In the genomic region with DNA sequence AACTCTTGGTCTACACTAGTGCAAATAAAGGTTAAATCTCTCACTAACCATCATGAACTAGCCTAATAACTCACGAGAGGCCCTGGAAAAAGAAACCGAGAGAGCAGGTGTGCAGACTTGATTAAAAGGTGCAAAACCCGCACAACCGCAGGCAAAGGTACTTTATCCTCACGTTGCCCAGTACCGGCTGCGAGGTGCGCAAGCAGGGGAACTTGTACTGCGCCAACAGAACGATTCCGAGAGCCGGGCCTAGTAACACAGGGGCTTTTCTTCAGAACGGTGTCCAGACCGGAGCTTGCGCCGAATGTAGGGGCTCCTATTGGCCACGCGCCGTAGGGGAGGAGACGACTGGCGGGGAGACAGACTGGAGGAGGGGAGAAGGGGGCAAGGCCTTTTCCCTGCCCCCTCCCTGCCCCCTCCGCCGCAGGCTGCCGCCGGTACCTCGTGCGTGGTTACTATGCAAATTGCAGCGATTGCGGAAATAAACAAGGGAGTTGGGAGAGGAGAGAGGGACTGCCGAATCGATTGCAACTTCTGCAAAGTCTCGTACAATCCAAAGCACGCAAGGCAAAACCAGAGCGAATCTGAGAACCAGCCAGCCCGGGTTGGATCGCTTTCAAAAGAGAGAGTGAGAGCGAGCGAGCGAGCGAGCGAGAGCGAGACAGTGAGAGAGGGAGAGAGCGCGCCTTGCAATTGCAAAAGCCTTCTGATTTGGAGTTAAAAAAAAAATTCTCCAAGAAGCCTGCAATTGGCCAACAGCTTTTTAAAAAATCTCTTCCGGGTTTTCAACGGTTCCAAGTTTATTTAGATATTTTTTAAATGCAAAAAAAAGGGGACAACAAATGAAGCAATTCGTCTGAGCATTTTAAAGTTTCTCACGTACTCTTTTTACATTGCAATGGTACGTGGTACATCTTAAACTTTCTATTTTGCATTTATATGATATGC, we compare ENCODE assay signal across 1 cellular context.
TF ChIP-seq lines count a peak whose summit lies in the region.

No MANE protein-coding gene starts in this region.

TF ChIP-seq in WTC11, 78 proteins besides CTCF, POLR2A, EP300 and RAD21 (continued from another document and continues in another):
- TF ChIP-seq GRHL2 (CRISPR knock-in tag; IDR thresholded peaks at IDR 0.05; ENCODE audit: insufficient replicate concordance, severe bottlenecking) (no peak), NR2C2 (CRISPR knock-in tag; IDR thresholded peaks at IDR 0.05) (no peak), ZBTB21 (CRISPR knock-in tag; IDR thresholded peaks at IDR 0.05; ENCODE audit: borderline replicate concordance) (no peak), USF1 (CRISPR knock-in tag; IDR thresholded peaks at IDR 0.05) (peak; percentile 31; the same call in 1 of the 2 replicates), IRF2 (CRISPR knock-in tag; IDR thresholded peaks at IDR 0.05; ENCODE audit: borderline replicate concordance, low read depth) (no peak), ZNF416 (CRISPR knock-in tag; IDR thresholded peaks at IDR 0.05) (no peak), NR1H2 (CRISPR knock-in tag; IDR thresholded peaks at IDR 0.05) (no peak), FOXP1 (CRISPR knock-in tag; IDR thresholded peaks at IDR 0.05; ENCODE audit: borderline replicate concordance) (peak; percentile 91; the same call in 1 of the 2 replicates), KAT7 (CRISPR knock-in tag; IDR thresholded peaks at IDR 0.05; ENCODE audit: borderline replicate concordance) (no peak), PRRX2 (CRISPR knock-in tag; IDR thresholded peaks at IDR 0.05) (no peak), ESRRA (CRISPR knock-in tag; IDR thresholded peaks at IDR 0.05; ENCODE audit: borderline replicate concordance) (no peak), SMAD3 (CRISPR knock-in tag; IDR thresholded peaks at IDR 0.05; ENCODE audit: borderline replicate concordance) (no peak), GTF2I (CRISPR knock-in tag; conservative IDR thresholded peaks at IDR 0.05) (no peak), RELA (CRISPR knock-in tag; IDR thresholded peaks at IDR 0.05; ENCODE audit: borderline replicate concordance) (no peak), NR3C1 (CRISPR knock-in tag; conservative IDR thresholded peaks at IDR 0.05; ENCODE audit: low read depth) (no peak), GABPB1 (CRISPR knock-in tag; IDR thresholded peaks at IDR 0.05) (no peak), CREB1 (CRISPR knock-in tag; IDR thresholded peaks at IDR 0.05) (no peak), ZNF396 (CRISPR knock-in tag; IDR thresholded peaks at IDR 0.05; ENCODE audit: borderline replicate concordance) (no peak), ATF1 (CRISPR knock-in tag; IDR thresholded peaks at IDR 0.05) (no peak), HMGA2 (CRISPR knock-in tag; IDR thresholded peaks at IDR 0.05) (no peak), ZNF138 (CRISPR knock-in tag; conservative IDR thresholded peaks at IDR 0.05) (no peak), NFYB (CRISPR knock-in tag; conservative IDR thresholded peaks at IDR 0.05; ENCODE audit: low read depth) (no peak; the same call in 1 of the 2 replicates), JUN (CRISPR knock-in tag; IDR thresholded peaks at IDR 0.05) (no peak), E2F1 (CRISPR knock-in tag; IDR thresholded peaks at IDR 0.05) (no peak), ETV6 (CRISPR knock-in tag; IDR thresholded peaks at IDR 0.05) (peak; percentile 78), CREM (CRISPR knock-in tag; IDR thresholded peaks at IDR 0.05) (no peak), FOXK1 (CRISPR knock-in tag; IDR thresholded peaks at IDR 0.05) (peak; percentile 98), ZNF121 (CRISPR knock-in tag; IDR thresholded peaks at IDR 0.05) (peak; percentile 23; the same call in 1 of the 2 replicates), MYBL2 (CRISPR knock-in tag; IDR thresholded peaks at IDR 0.05) (peak; percentile 53; the same call in 1 of the 2 replicates), NFE2L1 (CRISPR knock-in tag; IDR thresholded peaks at IDR 0.05) (no peak), TEAD4 (CRISPR knock-in tag; IDR thresholded peaks at IDR 0.05) (no peak), TEAD1 (CRISPR knock-in tag; IDR thresholded peaks at IDR 0.05) (peak; percentile 68; the same call in 1 of the 2 replicates), ZNF219 (CRISPR knock-in tag; IDR thresholded peaks at IDR 0.05; ENCODE audit: borderline replicate concordance) (peak; percentile 21; the same call in 1 of the 2 replicates), SMAD4 (CRISPR knock-in tag; IDR thresholded peaks at IDR 0.05) (no peak), ZNF423 (CRISPR knock-in tag; IDR thresholded peaks at IDR 0.05) (no peak)
- TF ChIP-seq, protein P1, sequence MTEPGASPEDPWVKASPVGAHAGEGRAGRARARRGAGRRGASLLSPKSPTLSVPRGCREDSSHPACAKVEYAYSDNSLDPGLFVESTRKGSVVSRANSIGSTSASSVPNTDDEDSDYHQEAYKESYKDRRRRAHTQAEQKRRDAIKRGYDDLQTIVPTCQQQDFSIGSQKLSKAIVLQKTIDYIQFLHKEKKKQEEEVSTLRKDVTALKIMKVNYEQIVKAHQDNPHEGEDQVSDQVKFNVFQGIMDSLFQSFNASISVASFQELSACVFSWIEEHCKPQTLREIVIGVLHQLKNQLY (CRISPR knock-in tag; IDR thresholded peaks at IDR 0.05) = no peak
- TF ChIP-seq, protein P2, sequence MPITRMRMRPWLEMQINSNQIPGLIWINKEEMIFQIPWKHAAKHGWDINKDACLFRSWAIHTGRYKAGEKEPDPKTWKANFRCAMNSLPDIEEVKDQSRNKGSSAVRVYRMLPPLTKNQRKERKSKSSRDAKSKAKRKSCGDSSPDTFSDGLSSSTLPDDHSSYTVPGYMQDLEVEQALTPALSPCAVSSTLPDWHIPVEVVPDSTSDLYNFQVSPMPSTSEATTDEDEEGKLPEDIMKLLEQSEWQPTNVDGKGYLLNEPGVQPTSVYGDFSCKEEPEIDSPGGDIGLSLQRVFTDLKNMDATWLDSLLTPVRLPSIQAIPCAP (CRISPR knock-in tag; IDR thresholded peaks at IDR 0.05) = no peak
- TF ChIP-seq, protein P3, sequence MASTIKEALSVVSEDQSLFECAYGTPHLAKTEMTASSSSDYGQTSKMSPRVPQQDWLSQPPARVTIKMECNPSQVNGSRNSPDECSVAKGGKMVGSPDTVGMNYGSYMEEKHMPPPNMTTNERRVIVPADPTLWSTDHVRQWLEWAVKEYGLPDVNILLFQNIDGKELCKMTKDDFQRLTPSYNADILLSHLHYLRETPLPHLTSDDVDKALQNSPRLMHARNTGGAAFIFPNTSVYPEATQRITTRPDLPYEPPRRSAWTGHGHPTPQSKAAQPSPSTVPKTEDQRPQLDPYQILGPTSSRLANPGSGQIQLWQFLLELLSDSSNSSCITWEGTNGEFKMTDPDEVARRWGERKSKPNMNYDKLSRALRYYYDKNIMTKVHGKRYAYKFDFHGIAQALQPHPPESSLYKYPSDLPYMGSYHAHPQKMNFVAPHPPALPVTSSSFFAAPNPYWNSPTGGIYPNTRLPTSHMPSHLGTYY (CRISPR knock-in tag; IDR thresholded peaks at IDR 0.05) = no peak
- TF ChIP-seq, protein P4, sequence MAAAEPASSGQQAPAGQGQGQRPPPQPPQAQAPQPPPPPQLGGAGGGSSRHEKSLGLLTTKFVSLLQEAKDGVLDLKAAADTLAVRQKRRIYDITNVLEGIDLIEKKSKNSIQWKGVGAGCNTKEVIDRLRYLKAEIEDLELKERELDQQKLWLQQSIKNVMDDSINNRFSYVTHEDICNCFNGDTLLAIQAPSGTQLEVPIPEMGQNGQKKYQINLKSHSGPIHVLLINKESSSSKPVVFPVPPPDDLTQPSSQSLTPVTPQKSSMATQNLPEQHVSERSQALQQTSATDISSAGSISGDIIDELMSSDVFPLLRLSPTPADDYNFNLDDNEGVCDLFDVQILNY (CRISPR knock-in tag; IDR thresholded peaks at IDR 0.05) = 0 out of 2 replicates have a peak, but pooled peaks have one; percentile 40
- TF ChIP-seq, protein P5, sequence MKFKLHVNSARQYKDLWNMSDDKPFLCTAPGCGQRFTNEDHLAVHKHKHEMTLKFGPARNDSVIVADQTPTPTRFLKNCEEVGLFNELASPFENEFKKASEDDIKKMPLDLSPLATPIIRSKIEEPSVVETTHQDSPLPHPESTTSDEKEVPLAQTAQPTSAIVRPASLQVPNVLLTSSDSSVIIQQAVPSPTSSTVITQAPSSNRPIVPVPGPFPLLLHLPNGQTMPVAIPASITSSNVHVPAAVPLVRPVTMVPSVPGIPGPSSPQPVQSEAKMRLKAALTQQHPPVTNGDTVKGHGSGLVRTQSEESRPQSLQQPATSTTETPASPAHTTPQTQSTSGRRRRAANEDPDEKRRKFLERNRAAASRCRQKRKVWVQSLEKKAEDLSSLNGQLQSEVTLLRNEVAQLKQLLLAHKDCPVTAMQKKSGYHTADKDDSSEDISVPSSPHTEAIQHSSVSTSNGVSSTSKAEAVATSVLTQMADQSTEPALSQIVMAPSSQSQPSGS (CRISPR knock-in tag; IDR thresholded peaks at IDR 0.05; ENCODE audit: borderline replicate concordance, low read depth) = no peak
- TF ChIP-seq, protein P6, sequence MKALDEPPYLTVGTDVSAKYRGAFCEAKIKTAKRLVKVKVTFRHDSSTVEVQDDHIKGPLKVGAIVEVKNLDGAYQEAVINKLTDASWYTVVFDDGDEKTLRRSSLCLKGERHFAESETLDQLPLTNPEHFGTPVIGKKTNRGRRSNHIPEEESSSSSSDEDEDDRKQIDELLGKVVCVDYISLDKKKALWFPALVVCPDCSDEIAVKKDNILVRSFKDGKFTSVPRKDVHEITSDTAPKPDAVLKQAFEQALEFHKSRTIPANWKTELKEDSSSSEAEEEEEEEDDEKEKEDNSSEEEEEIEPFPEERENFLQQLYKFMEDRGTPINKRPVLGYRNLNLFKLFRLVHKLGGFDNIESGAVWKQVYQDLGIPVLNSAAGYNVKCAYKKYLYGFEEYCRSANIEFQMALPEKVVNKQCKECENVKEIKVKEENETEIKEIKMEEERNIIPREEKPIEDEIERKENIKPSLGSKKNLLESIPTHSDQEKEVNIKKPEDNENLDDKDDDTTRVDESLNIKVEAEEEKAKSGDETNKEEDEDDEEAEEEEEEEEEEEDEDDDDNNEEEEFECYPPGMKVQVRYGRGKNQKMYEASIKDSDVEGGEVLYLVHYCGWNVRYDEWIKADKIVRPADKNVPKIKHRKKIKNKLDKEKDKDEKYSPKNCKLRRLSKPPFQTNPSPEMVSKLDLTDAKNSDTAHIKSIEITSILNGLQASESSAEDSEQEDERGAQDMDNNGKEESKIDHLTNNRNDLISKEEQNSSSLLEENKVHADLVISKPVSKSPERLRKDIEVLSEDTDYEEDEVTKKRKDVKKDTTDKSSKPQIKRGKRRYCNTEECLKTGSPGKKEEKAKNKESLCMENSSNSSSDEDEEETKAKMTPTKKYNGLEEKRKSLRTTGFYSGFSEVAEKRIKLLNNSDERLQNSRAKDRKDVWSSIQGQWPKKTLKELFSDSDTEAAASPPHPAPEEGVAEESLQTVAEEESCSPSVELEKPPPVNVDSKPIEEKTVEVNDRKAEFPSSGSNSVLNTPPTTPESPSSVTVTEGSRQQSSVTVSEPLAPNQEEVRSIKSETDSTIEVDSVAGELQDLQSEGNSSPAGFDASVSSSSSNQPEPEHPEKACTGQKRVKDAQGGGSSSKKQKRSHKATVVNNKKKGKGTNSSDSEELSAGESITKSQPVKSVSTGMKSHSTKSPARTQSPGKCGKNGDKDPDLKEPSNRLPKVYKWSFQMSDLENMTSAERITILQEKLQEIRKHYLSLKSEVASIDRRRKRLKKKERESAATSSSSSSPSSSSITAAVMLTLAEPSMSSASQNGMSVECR (CRISPR knock-in tag; IDR thresholded peaks at IDR 0.05; ENCODE audit: borderline replicate concordance) = peak; percentile 52; the same call in 1 of the 2 replicates
- TF ChIP-seq, protein P7, sequence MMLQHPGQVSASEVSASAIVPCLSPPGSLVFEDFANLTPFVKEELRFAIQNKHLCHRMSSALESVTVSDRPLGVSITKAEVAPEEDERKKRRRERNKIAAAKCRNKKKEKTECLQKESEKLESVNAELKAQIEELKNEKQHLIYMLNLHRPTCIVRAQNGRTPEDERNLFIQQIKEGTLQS (CRISPR knock-in tag; conservative IDR thresholded peaks at IDR 0.05) = no peak
- TF ChIP-seq, protein P8, sequence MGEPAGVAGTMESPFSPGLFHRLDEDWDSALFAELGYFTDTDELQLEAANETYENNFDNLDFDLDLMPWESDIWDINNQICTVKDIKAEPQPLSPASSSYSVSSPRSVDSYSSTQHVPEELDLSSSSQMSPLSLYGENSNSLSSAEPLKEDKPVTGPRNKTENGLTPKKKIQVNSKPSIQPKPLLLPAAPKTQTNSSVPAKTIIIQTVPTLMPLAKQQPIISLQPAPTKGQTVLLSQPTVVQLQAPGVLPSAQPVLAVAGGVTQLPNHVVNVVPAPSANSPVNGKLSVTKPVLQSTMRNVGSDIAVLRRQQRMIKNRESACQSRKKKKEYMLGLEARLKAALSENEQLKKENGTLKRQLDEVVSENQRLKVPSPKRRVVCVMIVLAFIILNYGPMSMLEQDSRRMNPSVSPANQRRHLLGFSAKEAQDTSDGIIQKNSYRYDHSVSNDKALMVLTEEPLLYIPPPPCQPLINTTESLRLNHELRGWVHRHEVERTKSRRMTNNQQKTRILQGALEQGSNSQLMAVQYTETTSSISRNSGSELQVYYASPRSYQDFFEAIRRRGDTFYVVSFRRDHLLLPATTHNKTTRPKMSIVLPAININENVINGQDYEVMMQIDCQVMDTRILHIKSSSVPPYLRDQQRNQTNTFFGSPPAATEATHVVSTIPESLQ (CRISPR knock-in tag; IDR thresholded peaks at IDR 0.05) = no peak
- TF ChIP-seq, protein P9, sequence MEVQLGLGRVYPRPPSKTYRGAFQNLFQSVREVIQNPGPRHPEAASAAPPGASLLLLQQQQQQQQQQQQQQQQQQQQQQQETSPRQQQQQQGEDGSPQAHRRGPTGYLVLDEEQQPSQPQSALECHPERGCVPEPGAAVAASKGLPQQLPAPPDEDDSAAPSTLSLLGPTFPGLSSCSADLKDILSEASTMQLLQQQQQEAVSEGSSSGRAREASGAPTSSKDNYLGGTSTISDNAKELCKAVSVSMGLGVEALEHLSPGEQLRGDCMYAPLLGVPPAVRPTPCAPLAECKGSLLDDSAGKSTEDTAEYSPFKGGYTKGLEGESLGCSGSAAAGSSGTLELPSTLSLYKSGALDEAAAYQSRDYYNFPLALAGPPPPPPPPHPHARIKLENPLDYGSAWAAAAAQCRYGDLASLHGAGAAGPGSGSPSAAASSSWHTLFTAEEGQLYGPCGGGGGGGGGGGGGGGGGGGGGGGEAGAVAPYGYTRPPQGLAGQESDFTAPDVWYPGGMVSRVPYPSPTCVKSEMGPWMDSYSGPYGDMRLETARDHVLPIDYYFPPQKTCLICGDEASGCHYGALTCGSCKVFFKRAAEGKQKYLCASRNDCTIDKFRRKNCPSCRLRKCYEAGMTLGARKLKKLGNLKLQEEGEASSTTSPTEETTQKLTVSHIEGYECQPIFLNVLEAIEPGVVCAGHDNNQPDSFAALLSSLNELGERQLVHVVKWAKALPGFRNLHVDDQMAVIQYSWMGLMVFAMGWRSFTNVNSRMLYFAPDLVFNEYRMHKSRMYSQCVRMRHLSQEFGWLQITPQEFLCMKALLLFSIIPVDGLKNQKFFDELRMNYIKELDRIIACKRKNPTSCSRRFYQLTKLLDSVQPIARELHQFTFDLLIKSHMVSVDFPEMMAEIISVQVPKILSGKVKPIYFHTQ (CRISPR knock-in tag; IDR thresholded peaks at IDR 0.05) = no peak
